In genomic region chr12:52023182-52023975, GRCh38 we compare ENCODE assay signal across 8 cellular contexts.
DNase-seq lines count a peak whose midpoint lies in the region; ATAC-seq and TF ChIP-seq lines count a peak whose summit lies in the region.

No MANE protein-coding gene starts in this region.

- peaks cover 0 to 6% of the 10 kb centered on the region in 2 donors for H3K27me3 ChIP-seq in mucosa of rectum (ENCODE audit: control insufficient read depth in 2 of 2, insufficient read depth in 2 of 2, low read length in 2 of 2)

- ATAC-seq in HG03432 (IDR thresholded peaks at IDR 0.05; ENCODE audit: unreplicated experiment) (peak; percentile 55), HG03457 (IDR thresholded peaks at IDR 0.05; ENCODE audit: unreplicated experiment) (no peak)

- H3K27ac ChIP-seq in mucosa of rectum (ENCODE audit: low read depth in 2 of 2, low read length in 2 of 2) = peak overlapping the region; percentile 96

- no peaks in the 10 kb centered on the region for H3K36me3 ChIP-seq in mucosa of rectum (ENCODE audit: control insufficient read depth in 2 of 2, insufficient read depth in 2 of 2, low read length in 2 of 2)

- H3K4me1 ChIP-seq in mucosa of rectum (ENCODE audit: control insufficient read depth in 2 of 2, insufficient read depth in 2 of 2, low read length in 2 of 2) = peaks cover 30% of the 10 kb centered on the region in 2 donors

- CTCF ChIA-PET in GM10248 (lab: Yijun Ruan, JAX) = interaction anchor here (1.0 to 33.0 kb wide), 16 partner anchors 12 to 107 kb away, joined by 3 to 1220 read pairs (median 10); partner anchors contain the start of genes ATG101, NR4A1, SMIM41 and TAMALIN

- no peaks in the 10 kb centered on the region for H3K9me3 ChIP-seq in mucosa of rectum (ENCODE audit: control insufficient read depth in 2 of 2, low read length in 2 of 2)

- peak; percentile 92 for DNase-seq in GM10248 (ENCODE audit: extremely low spot score)
- peak; percentile 70 for DNase-seq in NOMO-1 treated with DMSO at 0.1 percent for 48 hours (lab: John Stamatoyannopoulos, UW; ENCODE audit: unreplicated experiment)
- peak; percentile 98 for DNase-seq in activated CD8-positive, alpha-beta memory T cell treated with anti-CD3 and anti-CD28 coated beads, Interleukin-2, amount 50 U/mL, for 48 hours
- peak; percentile 62 for DNase-seq in epithelial cell of esophagus (ENCODE audit: low read depth)
- peak; percentile 78 to 86 for DNase-seq in stimulated activated CD8-positive, alpha-beta memory T cell treated with anti-CD3 and anti-CD28 coated beads, Interleukin-4, amount 100 ng/mL, for 4 hours (ENCODE audit: low read depth in 2 of 2, low spot score in 1 of 2)

- peak overlapping the region; percentile 71 to 87 for H3K9ac ChIP-seq in mucosa of rectum (ENCODE audit: low read depth in 1 of 2, low read length in 2 of 2)

- H3K4me3 ChIP-seq in epithelial cell of esophagus (ENCODE audit: low read length) = peak overlapping the region; percentile 41
- H3K4me3 ChIP-seq in mucosa of rectum (ENCODE audit: low read length in 2 of 2) = peak overlapping the region; percentile 73

- POLR2A ChIA-PET in GM10248 (lab: Yijun Ruan, JAX) = interaction anchor here (0.6 to 0.7 kb wide), 3 partner anchors 10 to 17 kb away, joined by 3 to 5 read pairs (median 3); partner anchors contain the start of gene TAMALIN

- TF ChIP-seq CTCF in GM10248 (IDR thresholded peaks at IDR 0.05; ENCODE audit: control extremely low read depth, extremely low read depth, low read depth, missing control alignments) (peak; percentile 89), epithelial cell of esophagus (IDR thresholded peaks at IDR 0.05; ENCODE audit: insufficient read depth, low read depth, low read length, missing control alignments) (peak; percentile 61)
